1 cellular context compared by ENCODE assay signal in the genomic region with DNA sequence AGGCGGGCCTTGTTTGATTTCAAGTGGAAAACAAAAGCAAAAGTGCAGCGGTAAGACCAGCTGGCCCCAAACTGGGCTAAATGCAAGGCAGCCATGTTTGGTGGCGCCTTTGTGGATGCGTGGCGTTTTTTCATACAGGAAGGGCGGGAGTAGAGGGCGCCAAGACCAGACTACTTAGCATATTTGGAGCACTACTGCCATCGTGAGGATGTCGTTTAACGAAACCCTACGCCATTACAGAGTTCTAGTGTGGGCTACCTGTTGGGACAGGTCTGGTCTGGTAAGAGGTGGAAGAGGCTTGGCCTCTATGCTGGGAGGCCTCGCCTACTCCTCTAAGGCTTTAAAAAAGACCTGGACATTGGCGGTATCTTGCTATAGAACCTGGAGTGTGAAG.
A peak's percentile ranks its signal among the peaks of the same experiment; 100 is the strongest.
TF ChIP-seq lines count a peak whose summit lies in the region.

No MANE protein-coding gene starts in this region.

TF ChIP-seq in HEK293, 187 proteins besides CTCF, POLR2A, EP300 and RAD21 (continued from another document and continues in another):
- TF ChIP-seq, protein P1, sequence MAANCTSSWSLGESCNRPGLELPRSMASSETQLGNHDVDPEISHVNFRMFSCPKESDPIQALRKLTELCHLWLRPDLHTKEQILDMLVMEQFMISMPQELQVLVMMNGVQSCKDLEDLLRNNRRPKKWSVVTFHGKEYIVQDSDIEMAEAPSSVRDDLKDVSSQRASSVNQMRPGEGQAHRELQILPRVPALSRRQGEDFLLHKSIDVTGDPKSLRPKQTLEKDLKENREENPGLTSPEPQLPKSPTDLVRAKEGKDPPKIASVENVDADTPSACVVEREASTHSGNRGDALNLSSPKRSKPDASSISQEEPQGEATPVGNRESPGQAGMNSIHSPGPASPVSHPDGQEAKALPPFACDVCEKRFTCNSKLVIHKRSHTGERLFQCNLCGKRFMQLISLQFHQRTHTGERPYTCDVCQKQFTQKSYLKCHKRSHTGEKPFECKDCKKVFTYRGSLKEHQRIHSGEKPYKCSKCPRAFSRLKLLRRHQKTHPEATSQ (tag by site-specific recombination; IDR thresholded peaks at IDR 0.05): no peak
- TF ChIP-seq ZNF645 (tag by site-specific recombination; IDR thresholded peaks at IDR 0.05): no peak
- no peak for TF ChIP-seq ZNF2 (tag by site-specific recombination; IDR thresholded peaks at IDR 0.05)
- peak; percentile 58 for TF ChIP-seq SP3 (tag by site-specific recombination; IDR thresholded peaks at IDR 0.05)
- TF ChIP-seq, protein P2, sequence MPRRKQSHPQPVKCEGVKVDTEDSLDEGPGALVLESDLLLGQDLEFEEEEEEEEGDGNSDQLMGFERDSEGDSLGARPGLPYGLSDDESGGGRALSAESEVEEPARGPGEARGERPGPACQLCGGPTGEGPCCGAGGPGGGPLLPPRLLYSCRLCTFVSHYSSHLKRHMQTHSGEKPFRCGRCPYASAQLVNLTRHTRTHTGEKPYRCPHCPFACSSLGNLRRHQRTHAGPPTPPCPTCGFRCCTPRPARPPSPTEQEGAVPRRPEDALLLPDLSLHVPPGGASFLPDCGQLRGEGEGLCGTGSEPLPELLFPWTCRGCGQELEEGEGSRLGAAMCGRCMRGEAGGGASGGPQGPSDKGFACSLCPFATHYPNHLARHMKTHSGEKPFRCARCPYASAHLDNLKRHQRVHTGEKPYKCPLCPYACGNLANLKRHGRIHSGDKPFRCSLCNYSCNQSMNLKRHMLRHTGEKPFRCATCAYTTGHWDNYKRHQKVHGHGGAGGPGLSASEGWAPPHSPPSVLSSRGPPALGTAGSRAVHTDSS (tag by site-specific recombination; IDR thresholded peaks at IDR 0.05): no peak
- peak; percentile 43 for TF ChIP-seq ZBTB21 (tag by site-specific recombination; IDR thresholded peaks at IDR 0.05)
- peak; percentile 31; the same call in 1 of the 2 replicates for TF ChIP-seq SP7 (tag by site-specific recombination; IDR thresholded peaks at IDR 0.05)
- TF ChIP-seq ZNF549 (tag by site-specific recombination; IDR thresholded peaks at IDR 0.05): no peak
- no peak for TF ChIP-seq ZNF600 (tag by site-specific recombination; IDR thresholded peaks at IDR 0.05)
- TF ChIP-seq ZNF544 (tag by site-specific recombination; IDR thresholded peaks at IDR 0.05): no peak
- no peak for TF ChIP-seq ZNF157 (tag by site-specific recombination; IDR thresholded peaks at IDR 0.05)
- no peak for TF ChIP-seq ZNF501 (tag by site-specific recombination; IDR thresholded peaks at IDR 0.05)
- no peak for TF ChIP-seq ZNF670 (tag by site-specific recombination; IDR thresholded peaks at IDR 0.05; ENCODE audit: low read depth)
- TF ChIP-seq ZNF837 (tag by site-specific recombination; IDR thresholded peaks at IDR 0.05): no peak
- TF ChIP-seq BCL11B (tag by site-specific recombination; IDR thresholded peaks at IDR 0.05; ENCODE audit: low read depth): 0 out of 2 replicates have a peak, but pooled peaks have one; percentile 26
- 0 out of 2 replicates have a peak, but pooled peaks have one; percentile 6 for TF ChIP-seq OSR2 (tag by site-specific recombination; IDR thresholded peaks at IDR 0.05)
- no peak for TF ChIP-seq ZNF664 (tag by site-specific recombination; IDR thresholded peaks at IDR 0.05)
- no peak for TF ChIP-seq ZNF777 (tag by site-specific recombination; IDR thresholded peaks at IDR 0.05; ENCODE audit: borderline replicate concordance)
- TF ChIP-seq, protein P3, sequence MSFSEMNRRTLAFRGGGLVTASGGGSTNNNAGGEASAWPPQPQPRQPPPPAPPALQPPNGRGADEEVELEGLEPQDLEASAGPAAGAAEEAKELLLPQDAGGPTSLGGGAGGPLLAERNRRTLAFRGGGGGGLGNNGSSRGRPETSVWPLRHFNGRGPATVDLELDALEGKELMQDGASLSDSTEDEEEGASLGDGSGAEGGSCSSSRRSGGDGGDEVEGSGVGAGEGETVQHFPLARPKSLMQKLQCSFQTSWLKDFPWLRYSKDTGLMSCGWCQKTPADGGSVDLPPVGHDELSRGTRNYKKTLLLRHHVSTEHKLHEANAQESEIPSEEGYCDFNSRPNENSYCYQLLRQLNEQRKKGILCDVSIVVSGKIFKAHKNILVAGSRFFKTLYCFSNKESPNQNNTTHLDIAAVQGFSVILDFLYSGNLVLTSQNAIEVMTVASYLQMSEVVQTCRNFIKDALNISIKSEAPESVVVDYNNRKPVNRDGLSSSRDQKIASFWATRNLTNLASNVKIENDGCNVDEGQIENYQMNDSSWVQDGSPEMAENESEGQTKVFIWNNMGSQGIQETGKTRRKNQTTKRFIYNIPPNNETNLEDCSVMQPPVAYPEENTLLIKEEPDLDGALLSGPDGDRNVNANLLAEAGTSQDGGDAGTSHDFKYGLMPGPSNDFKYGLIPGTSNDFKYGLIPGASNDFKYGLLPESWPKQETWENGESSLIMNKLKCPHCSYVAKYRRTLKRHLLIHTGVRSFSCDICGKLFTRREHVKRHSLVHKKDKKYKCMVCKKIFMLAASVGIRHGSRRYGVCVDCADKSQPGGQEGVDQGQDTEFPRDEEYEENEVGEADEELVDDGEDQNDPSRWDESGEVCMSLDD (tag by site-specific recombination; IDR thresholded peaks at IDR 0.05): no peak
- no peak for TF ChIP-seq GLIS1 (tag by site-specific recombination; IDR thresholded peaks at IDR 0.05)
- TF ChIP-seq ZNF707 (tag by site-specific recombination; IDR thresholded peaks at IDR 0.05): no peak
- no peak for TF ChIP-seq ZNF292 (tag by site-specific recombination; IDR thresholded peaks at IDR 0.05; ENCODE audit: borderline replicate concordance, low read depth)
- no peak for TF ChIP-seq ZFP3 (tag by site-specific recombination; IDR thresholded peaks at IDR 0.05; ENCODE audit: low read depth)
- TF ChIP-seq, protein P4, sequence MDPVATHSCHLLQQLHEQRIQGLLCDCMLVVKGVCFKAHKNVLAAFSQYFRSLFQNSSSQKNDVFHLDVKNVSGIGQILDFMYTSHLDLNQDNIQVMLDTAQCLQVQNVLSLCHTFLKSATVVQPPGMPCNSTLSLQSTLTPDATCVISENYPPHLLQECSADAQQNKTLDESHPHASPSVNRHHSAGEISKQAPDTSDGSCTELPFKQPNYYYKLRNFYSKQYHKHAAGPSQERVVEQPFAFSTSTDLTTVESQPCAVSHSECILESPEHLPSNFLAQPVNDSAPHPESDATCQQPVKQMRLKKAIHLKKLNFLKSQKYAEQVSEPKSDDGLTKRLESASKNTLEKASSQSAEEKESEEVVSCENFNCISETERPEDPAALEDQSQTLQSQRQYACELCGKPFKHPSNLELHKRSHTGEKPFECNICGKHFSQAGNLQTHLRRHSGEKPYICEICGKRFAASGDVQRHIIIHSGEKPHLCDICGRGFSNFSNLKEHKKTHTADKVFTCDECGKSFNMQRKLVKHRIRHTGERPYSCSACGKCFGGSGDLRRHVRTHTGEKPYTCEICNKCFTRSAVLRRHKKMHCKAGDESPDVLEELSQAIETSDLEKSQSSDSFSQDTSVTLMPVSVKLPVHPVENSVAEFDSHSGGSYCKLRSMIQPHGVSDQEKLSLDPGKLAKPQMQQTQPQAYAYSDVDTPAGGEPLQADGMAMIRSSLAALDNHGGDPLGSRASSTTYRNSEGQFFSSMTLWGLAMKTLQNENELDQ (tag by site-specific recombination; IDR thresholded peaks at IDR 0.05; ENCODE audit: low read depth): no peak
- TF ChIP-seq ZNF830 (tag by site-specific recombination; IDR thresholded peaks at IDR 0.05; ENCODE audit: low read depth): no peak
- peak; percentile 99 for TF ChIP-seq ZNF654 (tag by site-specific recombination; IDR thresholded peaks at IDR 0.05; ENCODE audit: low read depth)
- no peak for TF ChIP-seq ZNF280C (tag by site-specific recombination; IDR thresholded peaks at IDR 0.05)
- TF ChIP-seq, protein P5, sequence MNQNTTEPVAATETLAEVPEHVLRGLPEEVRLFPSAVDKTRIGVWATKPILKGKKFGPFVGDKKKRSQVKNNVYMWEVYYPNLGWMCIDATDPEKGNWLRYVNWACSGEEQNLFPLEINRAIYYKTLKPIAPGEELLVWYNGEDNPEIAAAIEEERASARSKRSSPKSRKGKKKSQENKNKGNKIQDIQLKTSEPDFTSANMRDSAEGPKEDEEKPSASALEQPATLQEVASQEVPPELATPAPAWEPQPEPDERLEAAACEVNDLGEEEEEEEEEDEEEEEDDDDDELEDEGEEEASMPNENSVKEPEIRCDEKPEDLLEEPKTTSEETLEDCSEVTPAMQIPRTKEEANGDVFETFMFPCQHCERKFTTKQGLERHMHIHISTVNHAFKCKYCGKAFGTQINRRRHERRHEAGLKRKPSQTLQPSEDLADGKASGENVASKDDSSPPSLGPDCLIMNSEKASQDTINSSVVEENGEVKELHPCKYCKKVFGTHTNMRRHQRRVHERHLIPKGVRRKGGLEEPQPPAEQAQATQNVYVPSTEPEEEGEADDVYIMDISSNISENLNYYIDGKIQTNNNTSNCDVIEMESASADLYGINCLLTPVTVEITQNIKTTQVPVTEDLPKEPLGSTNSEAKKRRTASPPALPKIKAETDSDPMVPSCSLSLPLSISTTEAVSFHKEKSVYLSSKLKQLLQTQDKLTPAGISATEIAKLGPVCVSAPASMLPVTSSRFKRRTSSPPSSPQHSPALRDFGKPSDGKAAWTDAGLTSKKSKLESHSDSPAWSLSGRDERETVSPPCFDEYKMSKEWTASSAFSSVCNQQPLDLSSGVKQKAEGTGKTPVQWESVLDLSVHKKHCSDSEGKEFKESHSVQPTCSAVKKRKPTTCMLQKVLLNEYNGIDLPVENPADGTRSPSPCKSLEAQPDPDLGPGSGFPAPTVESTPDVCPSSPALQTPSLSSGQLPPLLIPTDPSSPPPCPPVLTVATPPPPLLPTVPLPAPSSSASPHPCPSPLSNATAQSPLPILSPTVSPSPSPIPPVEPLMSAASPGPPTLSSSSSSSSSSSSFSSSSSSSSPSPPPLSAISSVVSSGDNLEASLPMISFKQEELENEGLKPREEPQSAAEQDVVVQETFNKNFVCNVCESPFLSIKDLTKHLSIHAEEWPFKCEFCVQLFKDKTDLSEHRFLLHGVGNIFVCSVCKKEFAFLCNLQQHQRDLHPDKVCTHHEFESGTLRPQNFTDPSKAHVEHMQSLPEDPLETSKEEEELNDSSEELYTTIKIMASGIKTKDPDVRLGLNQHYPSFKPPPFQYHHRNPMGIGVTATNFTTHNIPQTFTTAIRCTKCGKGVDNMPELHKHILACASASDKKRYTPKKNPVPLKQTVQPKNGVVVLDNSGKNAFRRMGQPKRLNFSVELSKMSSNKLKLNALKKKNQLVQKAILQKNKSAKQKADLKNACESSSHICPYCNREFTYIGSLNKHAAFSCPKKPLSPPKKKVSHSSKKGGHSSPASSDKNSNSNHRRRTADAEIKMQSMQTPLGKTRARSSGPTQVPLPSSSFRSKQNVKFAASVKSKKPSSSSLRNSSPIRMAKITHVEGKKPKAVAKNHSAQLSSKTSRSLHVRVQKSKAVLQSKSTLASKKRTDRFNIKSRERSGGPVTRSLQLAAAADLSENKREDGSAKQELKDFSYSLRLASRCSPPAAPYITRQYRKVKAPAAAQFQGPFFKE (tag by site-specific recombination; IDR thresholded peaks at IDR 0.05; ENCODE audit: borderline replicate concordance): no peak
- TF ChIP-seq ZNF350 (tag by site-specific recombination; IDR thresholded peaks at IDR 0.05): no peak
- peak; percentile 36; the same call in 1 of the 2 replicates for TF ChIP-seq PRDM1 (tag by site-specific recombination; IDR thresholded peaks at IDR 0.05)
- TF ChIP-seq, protein P6, sequence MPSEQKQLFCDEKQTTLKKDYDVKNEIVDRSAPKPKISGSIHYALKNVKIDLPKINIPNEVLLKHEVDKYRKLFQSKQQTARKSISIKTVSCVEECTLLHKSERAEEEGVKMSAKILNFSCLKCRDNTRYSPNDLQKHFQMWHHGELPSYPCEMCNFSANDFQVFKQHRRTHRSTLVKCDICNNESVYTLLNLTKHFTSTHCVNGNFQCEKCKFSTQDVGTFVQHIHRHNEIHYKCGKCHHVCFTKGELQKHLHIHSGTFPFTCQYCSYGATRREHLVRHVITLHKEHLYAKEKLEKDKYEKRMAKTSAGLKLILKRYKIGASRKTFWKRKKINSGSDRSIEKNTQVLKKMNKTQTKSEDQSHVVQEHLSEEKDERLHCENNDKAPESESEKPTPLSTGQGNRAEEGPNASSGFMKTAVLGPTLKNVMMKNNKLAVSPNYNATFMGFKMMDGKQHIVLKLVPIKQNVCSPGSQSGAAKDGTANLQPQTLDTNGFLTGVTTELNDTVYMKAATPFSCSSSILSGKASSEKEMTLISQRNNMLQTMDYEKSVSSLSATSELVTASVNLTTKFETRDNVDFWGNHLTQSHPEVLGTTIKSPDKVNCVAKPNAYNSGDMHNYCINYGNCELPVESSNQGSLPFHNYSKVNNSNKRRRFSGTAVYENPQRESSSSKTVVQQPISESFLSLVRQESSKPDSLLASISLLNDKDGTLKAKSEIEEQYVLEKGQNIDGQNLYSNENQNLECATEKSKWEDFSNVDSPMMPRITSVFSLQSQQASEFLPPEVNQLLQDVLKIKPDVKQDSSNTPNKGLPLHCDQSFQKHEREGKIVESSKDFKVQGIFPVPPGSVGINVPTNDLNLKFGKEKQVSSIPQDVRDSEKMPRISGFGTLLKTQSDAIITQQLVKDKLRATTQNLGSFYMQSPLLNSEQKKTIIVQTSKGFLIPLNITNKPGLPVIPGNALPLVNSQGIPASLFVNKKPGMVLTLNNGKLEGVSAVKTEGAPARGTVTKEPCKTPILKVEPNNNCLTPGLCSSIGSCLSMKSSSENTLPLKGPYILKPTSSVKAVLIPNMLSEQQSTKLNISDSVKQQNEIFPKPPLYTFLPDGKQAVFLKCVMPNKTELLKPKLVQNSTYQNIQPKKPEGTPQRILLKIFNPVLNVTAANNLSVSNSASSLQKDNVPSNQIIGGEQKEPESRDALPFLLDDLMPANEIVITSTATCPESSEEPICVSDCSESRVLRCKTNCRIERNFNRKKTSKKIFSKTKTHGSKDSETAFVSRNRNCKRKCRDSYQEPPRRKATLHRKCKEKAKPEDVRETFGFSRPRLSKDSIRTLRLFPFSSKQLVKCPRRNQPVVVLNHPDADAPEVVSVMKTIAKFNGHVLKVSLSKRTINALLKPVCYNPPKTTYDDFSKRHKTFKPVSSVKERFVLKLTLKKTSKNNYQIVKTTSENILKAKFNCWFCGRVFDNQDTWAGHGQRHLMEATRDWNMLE (tag by site-specific recombination; conservative IDR thresholded peaks at IDR 0.05; ENCODE audit: low read depth): no peak
- no peak for TF ChIP-seq ZNF76 (tag by site-specific recombination; IDR thresholded peaks at IDR 0.05; ENCODE audit: borderline replicate concordance, low read depth)
